9 cellular contexts compared by ENCODE assay signal in genomic region chr1:27992271-27992670, GRCh38. TPM values are rescaled to one million over a fixed set of nuclear protein-coding genes. Genes with fewer than 3 reads are reported as not detected.
DNase-seq lines count a peak whose midpoint lies in the region; ATAC-seq and TF ChIP-seq lines count a peak whose summit lies in the region.
"Had no signal": no experiment of that assay in that cellular context is flagged by ENCODE, and none has a peak within 500 bp of the region (broad histone marks: within the 10 kb centered on the region; RNA-seq: fewer than 3 reads in every experiment).

No MANE protein-coding gene starts in this region.

- no peaks in the 10 kb centered on the region for H3K9me3 Mint-ChIP-seq in T-cell

- intact Hi-C loops in right cardiac atrium (cut with DNase I) (no loop called here), transverse colon (cut with DNase I; ENCODE audit: low total_unique reads) (no loop called here)

- H3K4me3 ChIP-seq in right cardiac atrium (ENCODE audit: low read length) = no peak overlapping the region
- no peak overlapping the region for H3K4me3 ChIP-seq in transverse colon

- H3K27me3 Mint-ChIP-seq in T-cell = no peaks in the 10 kb centered on the region

- TF ChIP-seq CTCF in transverse colon (IDR thresholded peaks at IDR 0.05) = no peak

- peaks cover 0 to 71% (median 16%) of the 10 kb centered on the region in 4 donors for H3K36me3 ChIP-seq in transverse colon

- ATAC-seq in T-cell (replicated peaks in 1 of 4) (peak; percentile 94 to 99 (median 98)), right cardiac atrium (peak; percentile 47 to 80), GM18873 (IDR thresholded peaks at IDR 0.05; ENCODE audit: low FRiP score, unreplicated experiment) (no peak), GM19452 (IDR thresholded peaks at IDR 0.05; ENCODE audit: unreplicated experiment) (no peak)

- H3K9me3 ChIP-seq in right cardiac atrium (ENCODE audit: control insufficient read depth, low read length) (no peaks in the 10 kb centered on the region), transverse colon (no peaks in the 10 kb centered on the region)

- H3K4me1 ChIP-seq in right cardiac atrium (ENCODE audit: control insufficient read depth, insufficient read depth, low read length) = no peaks in the 10 kb centered on the region
- H3K4me1 ChIP-seq in transverse colon = no peaks in the 10 kb centered on the region

- CTCF ChIA-PET in T-cell (lab: Charles Lee) = interaction anchor here (0.6 to 1.4 kb wide), 5 partner anchors 16 to 135 kb away, joined by 3 to 7 read pairs (median 3); no protein-coding TSS in a partner anchor

- peak overlapping the region; percentile 90 to 97 for H3K27ac Mint-ChIP-seq in T-cell

- POLR2A ChIA-PET in T-cell (lab: Charles Lee) = interaction anchor here (0.6 kb wide), 3 partner anchors 99 to 246 kb away, joined by 3 to 9 read pairs (median 6); no protein-coding TSS in a partner anchor

- TF ChIP-seq POLR2A in transverse colon (IDR thresholded peaks at IDR 0.05) = no peak

- H3K4me3 Mint-ChIP-seq in T-cell = peak overlapping the region in 1 of 3 donors; percentile 28

- DNase-seq in T-cell (peak; percentile 20 to 67 (median 54)), right cardiac atrium (peak in 2 of 3 donors; percentile 27 to 71), transverse colon (no peak), glomerular visceral epithelial cell (ENCODE audit: extremely low spot score) (no peak)
- DNase-seq in activated T-cell treated with anti-CD3 and anti-CD28 coated beads, Interleukin-2, amount 50 U/mL, for 1 hour = peak; percentile 55
- peak; percentile 51 for DNase-seq in stimulated activated CD8-positive, alpha-beta memory T cell treated with anti-CD3 and anti-CD28 coated beads, Interleukin-4, amount 100 ng/mL, for 48 hours
- DNase-seq: kidney had no signal

- no peaks in the 10 kb centered on the region for H3K27me3 ChIP-seq in right cardiac atrium (ENCODE audit: control insufficient read depth, insufficient read depth)
- no peaks in the 10 kb centered on the region for H3K27me3 ChIP-seq in transverse colon

- H3K36me3 Mint-ChIP-seq in T-cell = peaks cover 47% of the 10 kb centered on the region

- H3K4me1 Mint-ChIP-seq in T-cell = peaks cover 34 to 41% (median 35%) of the 10 kb centered on the region in 3 donors

- WGBS in right cardiac atrium = 64% methylated on average over 6 of the region's 6 CpGs
- WGBS in transverse colon (ENCODE audit: low coverage in 1 of 2), 2 donors = 68 to 81% methylated on average over 4 to 6 of the region's 6 CpGs

- in situ Hi-C loops in transverse colon (cut with MboI; ENCODE audit: low pct_ligation_motif_present in 1 of 4, low pct_unique_long_range_greater_than_20kb in 1 of 4, low sequenced_read_pairs in 3 of 4) = loop anchor here in 1 of 4 donors (25.0 kb wide), 1 partner anchor 130 kb away; the partner anchor contains the start of gene THEMIS2

- H3K27ac ChIP-seq in right cardiac atrium (ENCODE audit: low read length) = no peak overlapping the region
- no peak overlapping the region for H3K27ac ChIP-seq in transverse colon

- TF ChIP-seq EP300 in transverse colon (IDR thresholded peaks at IDR 0.05; ENCODE audit: low read depth) = no peak

RNA-seq across cellular contexts. Expression of gene XKR8, which starts 32.5 kb away (rescaled TPM):
- 10 to 100 TPM in 3 of 5 donors, 1 to 10 TPM in 2; 7.7 to 18.3 (median 14.4) TPM for total RNA-seq in T-cell
- 1 to 10 TPM; 5.3 to 6.9 (median 6.1) TPM for total RNA-seq in right cardiac atrium
- polyA plus RNA-seq in right cardiac atrium = 5.5 TPM
- 10 to 100 TPM in 3 of 4 donors, 1 to 10 TPM in 1; 8.6 to 13.8 (median 10.4) TPM for total RNA-seq in transverse colon

RNA-seq across cellular contexts. Expression of gene SMPDL3B, which starts 57.5 kb away (rescaled TPM):
- total RNA-seq in T-cell (under 1 TPM in 4 of 5 donors, not detected in 1; 0.22 to 0.44 (median 0.33) TPM), right cardiac atrium (1 to 10 TPM in 1 of 4 donors, under 1 TPM in 3; 0.31 to 2.1 (median 0.40) TPM), transverse colon (10 to 100 TPM; 14.1 to 64.3 (median 57.4) TPM)
- polyA plus RNA-seq in right cardiac atrium = 0.11 TPM

Comparison
In these comparisons a context has a peak if more than half of its experiments do, and no peak if none do; other contexts are left out.
1. ATAC-seq: peak in T-cell (4 of 4) and right cardiac atrium (2 of 2); none in GM18873 (single experiment) and GM19452 (single experiment).
2. DNase-seq: peak in T-cell (34 of 34), activated T-cell treated with anti-CD3 and anti-CD28 coated beads, Interleukin-2, amount 50 U/mL, for 1 hour (single experiment), right cardiac atrium (2 of 3) and stimulated activated CD8-positive, alpha-beta memory T cell treated with anti-CD3 and anti-CD28 coated beads, Interleukin-4, amount 100 ng/mL, for 48 hours (single experiment); none in transverse colon (single experiment) and glomerular visceral epithelial cell (single experiment).
3. RNA of gene SMPDL3B, which starts 57.5 kb away (total RNA-seq): 14.1 to 64.3 TPM in transverse colon; 0.31 to 2.1 TPM in right cardiac atrium and 0.22 to 0.44 TPM in T-cell; every median in the first group is over 4 times any median in the second.